Comparison of ENCODE assay signal across 8 cellular contexts in the genomic region with DNA sequence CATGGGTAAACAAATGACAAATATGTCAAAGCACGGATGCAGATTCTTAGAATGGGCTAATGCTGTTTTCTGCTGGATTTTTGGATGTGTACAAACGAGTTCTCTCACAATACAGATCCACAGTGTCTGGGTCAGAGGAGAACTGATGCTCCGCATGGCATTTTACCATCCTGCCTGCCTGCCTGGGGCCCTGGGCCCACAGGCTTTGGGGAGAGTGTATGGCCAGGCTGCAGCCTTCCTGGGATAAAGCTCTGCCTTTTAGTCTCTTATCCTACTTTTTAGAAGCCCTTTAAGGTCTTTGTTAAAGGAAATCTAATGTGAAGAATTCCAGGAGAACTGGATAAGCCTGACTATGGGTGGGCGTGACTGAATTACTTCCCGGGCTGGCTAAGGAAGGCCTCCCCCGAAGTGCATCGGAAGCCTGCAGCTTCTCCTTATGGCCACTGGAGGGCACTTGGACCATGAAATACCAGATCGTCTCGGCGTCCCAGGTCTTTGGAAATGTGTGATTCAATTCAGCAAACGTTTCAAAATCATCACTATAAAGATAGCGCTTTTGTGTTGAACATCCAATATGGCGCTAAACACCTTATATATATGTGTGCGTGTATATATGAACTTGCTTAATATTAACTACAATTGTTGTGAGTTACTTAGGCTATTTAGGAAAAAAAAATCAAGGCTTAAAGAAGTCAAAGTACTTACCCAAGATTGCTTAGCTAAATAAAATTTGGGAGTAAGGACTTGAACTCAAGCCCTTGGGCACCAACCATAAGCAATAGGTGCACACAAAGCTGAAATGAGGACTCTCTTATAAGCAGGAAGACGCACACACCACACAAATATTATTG. TPM values are rescaled to one million over a fixed set of nuclear protein-coding genes. Genes with fewer than 3 reads are reported as not detected.
A peak's percentile ranks its signal among the peaks of the same experiment; 100 is the strongest.
DNase-seq lines count a peak whose midpoint lies in the region; ATAC-seq and TF ChIP-seq lines count a peak whose summit lies in the region.

No MANE protein-coding gene starts in this region.

- H3K27me3 ChIP-seq in lower lobe of right lung (ENCODE audit: low read depth), result no peaks in the 10 kb centered on the region

- no peaks in the 10 kb centered on the region for H3K36me3 ChIP-seq in lower lobe of right lung

- H3K27ac ChIP-seq in 22Rv1 (no peak overlapping the region), coronary artery (peak overlapping the region; percentile 90 to 91), lower lobe of right lung (no peak overlapping the region)

- TF ChIP-seq CTCF in 22Rv1 (IDR thresholded peaks at IDR 0.05), result peak; percentile 92
- TF ChIP-seq CTCF in GM13977 (IDR thresholded peaks at IDR 0.05; ENCODE audit: extremely low read depth, insufficient read depth, missing control alignments), result peak; percentile 87
- peak; percentile 70 for TF ChIP-seq CTCF in coronary artery (IDR thresholded peaks at IDR 0.05)
- TF ChIP-seq CTCF in lower lobe of right lung (IDR thresholded peaks at IDR 0.05), result peak; percentile 91

- in situ Hi-C loops in GM13977 (cut with MboI; ENCODE audit: low pct_unique_long_range_greater_than_20kb, low sequenced_read_pairs, unreplicated experiment), result loop anchor here (10.0 kb wide), 1 partner anchor 132 kb away; no protein-coding TSS in a partner anchor

- H3K4me3 ChIP-seq in coronary artery, result no peak overlapping the region
- H3K4me3 ChIP-seq in lower lobe of right lung, result no peak overlapping the region

- H3K9me3 ChIP-seq in lower lobe of right lung, result no peaks in the 10 kb centered on the region

- ATAC-seq in HG03135 (IDR thresholded peaks at IDR 0.05; ENCODE audit: unreplicated experiment), result peak; percentile 79
- peak; percentile 80 for ATAC-seq in lower lobe of right lung

- H3K4me1 ChIP-seq in lower lobe of right lung, result peaks cover 17% of the 10 kb centered on the region

- DNase-seq in GM13977 (ENCODE audit: low spot score) (peak; percentile 82), NCI-H510A (lab: John Stamatoyannopoulos, UW) (peak; percentile 65), coronary artery (ENCODE audit: low spot score) (no peak), lower lobe of right lung (peak; percentile 66)
- peak; percentile 31 to 37 for DNase-seq in activated CD4-positive, alpha-beta T cell treated with anti-CD3 and anti-CD28 coated beads for 24 hours (ENCODE audit: low read depth in 2 of 2)
- peak; percentile 15 to 46 (median 32) for DNase-seq in stimulated activated CD4-positive, alpha-beta T cell treated with anti-CD3 and anti-CD28 coated beads, TNF-alpha, amount 100 ng/mL, for 24 hours (ENCODE audit: low read depth in 3 of 3)

- intact Hi-C loops in lower lobe of right lung (cut with DNase I), result loop anchor here (10.0 kb wide), 1 partner anchor 132 kb away; no protein-coding TSS in a partner anchor

RNA-seq across cellular contexts. Expression of gene DNPEP, which starts 15.2 kb away (rescaled TPM):
- 79.5 TPM for total RNA-seq in lower lobe of right lung

RNA-seq across cellular contexts. Expression of gene DES, which starts 15.3 kb away (rescaled TPM):
- total RNA-seq in lower lobe of right lung, result 64.5 TPM

RNA-seq across cellular contexts. Expression of gene SPEG, which starts 31.8 kb away (rescaled TPM):
- total RNA-seq in lower lobe of right lung, result 6.5 TPM

Comparison
In these comparisons a context has a peak if more than half of its experiments do, and no peak if none do; other contexts are left out.
1. H3K27ac ChIP-seq: peak in coronary artery (2 of 2); none in 22Rv1 (single experiment) and lower lobe of right lung (single experiment).
2. Peak in every context shown above with its lines, with median percentiles within 50 percentile points of each other: CTCF ChIP-seq.